Comparison of ENCODE assay signal across 8 cellular contexts in genomic region chr1:224434447-224435317, GRCh38.
DNase-seq lines count a peak whose midpoint lies in the region; ATAC-seq and TF ChIP-seq lines count a peak whose summit lies in the region.

Gene WDR26, minus strand, starts transcription at chr1:224434797.

- DNase-seq in NCI-H1417 (lab: John Stamatoyannopoulos, UW) = peak; percentile 64 to 91 (median 74)
- DNase-seq in NCI-H1417 treated with DMSO at 0.1 percent for 48 hours (lab: John Stamatoyannopoulos, UW) = no peak
- peak; percentile 49 for DNase-seq in NCI-H2081 treated with DMSO at 0.1 percent for 48 hours (lab: John Stamatoyannopoulos, UW)
- DNase-seq in T1000 (lab: John Stamatoyannopoulos, UW) = peak; percentile 59
- peak; percentile 44 for DNase-seq in astrocyte of the cerebellum (ENCODE audit: low read depth)
- peak in 49 of 51 donors; percentile 25 to 91 (median 72) for DNase-seq in hypothalamus (lab: John Stamatoyannopoulos, UW)
- DNase-seq in retinal pigment epithelial cell (ENCODE audit: low read depth) = peak; percentile 44

- TF ChIP-seq CTCF in astrocyte of the cerebellum (IDR thresholded peaks at IDR 0.05; ENCODE audit: low read depth, low read length, missing control alignments) = no peak
- peak; percentile 14 for TF ChIP-seq CTCF in retinal pigment epithelial cell (conservative IDR thresholded peaks at IDR 0.05; ENCODE audit: low read depth, low read length)

- in situ Hi-C loops in astrocyte of the cerebellum (cut with HindIII; ENCODE audit: low sequenced_read_pairs) = no loop called here

- peak within 1 kb of the TSS; percentile 75 for H3K4me3 ChIP-seq in astrocyte of the cerebellum (ENCODE audit: low read depth, low read length)
- H3K4me3 ChIP-seq in retinal pigment epithelial cell (ENCODE audit: low read length) = peak within 1 kb of the TSS; percentile 84

- ATAC-seq in HG02943 (IDR thresholded peaks at IDR 0.05; ENCODE audit: low read depth, unreplicated experiment) = peak; percentile 87
